ENCODE assay signal across 27 cellular contexts in genomic region chr5:36585696-36586095, GRCh38. TPM values are rescaled to one million over a fixed set of nuclear protein-coding genes. Genes with fewer than 3 reads are reported as not detected.
"Had no signal": no experiment of that assay in that cellular context is flagged by ENCODE, and none has a peak within 500 bp of the region (broad histone marks: within the 10 kb centered on the region; RNA-seq: fewer than 3 reads in every experiment).

No MANE protein-coding gene starts in this region.

- H3K9me3 Mint-ChIP-seq: activated T-helper 2 cell treated with anti-CD3 and anti-CD28 coated beads, Interferon-gamma antibody, Interleukin-2, Interleukin-4, amounts not matched to agents 10 μg/mL and 5 μg/mL and 100 μg/mL, durations not matched to agents 14 hours and 24 hours and 36 hours; natural killer cell treated with Interleukin-12 subunit alpha and Interleukin-12 subunit beta and Interleukin-15 and Interleukin-18, amount 100 ng/mL, for 72 hours; stimulated activated naive B cell treated with anti-CD40 and anti-IgM and Interleukin-4, amounts not matched to agents 10 μg/mL and 1 μg/mL and 100 μg/mL, for 72 hours had no signal

- DNase-seq: activated CD4-positive, alpha-beta T cell treated with anti-CD3 and anti-CD28 coated beads for 36 hours; activated CD4-positive, CD25-positive, alpha-beta regulatory T cell; activated CD8-positive, alpha-beta memory T cell treated with anti-CD3 and anti-CD28 coated beads, Interleukin-2, amount 10 ng/mL, durations not matched to agents 7 days and 5 days; activated CD8-positive, alpha-beta T cell treated with anti-CD3 and anti-CD28 coated beads, Interleukin-2, amount 10 ng/mL, durations not matched to agents 7 days and 5 days; activated naive CD4-positive, alpha-beta T cell; activated T-cell treated with anti-CD3 and anti-CD28 coated beads, Interleukin-2, amount 50 U/mL, for 48 hours; aorta; body of pancreas; cerebellar nuclear complex; colonic mucosa; effector CD8-positive, alpha-beta T cell; left lung; lower lobe of right lung; mesendoderm; mucosa of descending colon; right cardiac atrium; stimulated activated CD4-positive, alpha-beta T cell treated with anti-CD3 and anti-CD28 coated beads, Interleukin-15, amount 100 ng/mL, for 24 hours; stimulated activated CD4-positive, alpha-beta T cell treated with anti-CD3 and anti-CD28 coated beads, Interleukin-2, amount 100 ng/mL, for 24 hours; stimulated activated naive B cell treated with anti-CD40 and anti-IgM and Interleukin-4, amounts not matched to agents 10 μg/mL and 1 μg/mL and 100 μg/mL, for 72 hours; stomach; thyroid gland; upper lobe of left lung had no signal

- H3K4me3 Mint-ChIP-seq: activated CD4-positive, alpha-beta T cell treated with anti-CD3 and anti-CD28 coated beads for 36 hours; activated CD8-positive, alpha-beta memory T cell treated with anti-CD3 and anti-CD28 coated beads, Interleukin-2, amount 10 ng/mL, durations not matched to agents 7 days and 5 days; activated CD8-positive, alpha-beta T cell treated with anti-CD3 and anti-CD28 coated beads, Interleukin-2, amount 10 ng/mL, durations not matched to agents 7 days and 5 days; activated naive CD8-positive, alpha-beta T cell; natural killer cell treated with Interleukin-12 subunit alpha and Interleukin-12 subunit beta and Interleukin-15 and Interleukin-18, amount 100 ng/mL, for 72 hours; stimulated activated naive B cell treated with anti-CD40 and anti-IgM and Interleukin-4, amounts not matched to agents 10 μg/mL and 1 μg/mL and 100 μg/mL, for 72 hours had no signal

- H3K4me1 Mint-ChIP-seq: activated CD4-positive, alpha-beta T cell treated with anti-CD3 and anti-CD28 coated beads for 36 hours; activated CD8-positive, alpha-beta memory T cell treated with anti-CD3 and anti-CD28 coated beads, Interleukin-2, amount 10 ng/mL, durations not matched to agents 7 days and 5 days had no signal

- H3K27me3 ChIP-seq: body of pancreas, colonic mucosa, left lung, stomach, thyroid gland, upper lobe of left lung had no signal

- H3K9me3 ChIP-seq: body of pancreas, colonic mucosa, left lung, lower lobe of right lung, mucosa of descending colon, stomach, thyroid gland, upper lobe of left lung had no signal

- H3K27ac ChIP-seq: body of pancreas, colonic mucosa, left lung, lower lobe of right lung, stomach, thyroid gland, upper lobe of left lung had no signal

- ATAC-seq: activated CD4-positive, alpha-beta T cell treated with anti-CD3 and anti-CD28 coated beads for 36 hours; activated CD8-positive, alpha-beta memory T cell treated with anti-CD3 and anti-CD28 coated beads, Interleukin-2, amount 10 ng/mL, durations not matched to agents 7 days and 5 days; activated CD8-positive, alpha-beta T cell treated with anti-CD3 and anti-CD28 coated beads, Interleukin-2, amount 10 ng/mL, durations not matched to agents 7 days and 5 days; body of pancreas; left lung; lower lobe of right lung; mucosa of descending colon; natural killer cell treated with Interleukin-12 subunit alpha and Interleukin-12 subunit beta and Interleukin-15 and Interleukin-18, amount 100 ng/mL, for 72 hours; right cardiac atrium; stimulated activated naive B cell treated with anti-CD40 and anti-IgM and Interleukin-4, amounts not matched to agents 10 μg/mL and 1 μg/mL and 100 μg/mL, for 72 hours had no signal

- H3K36me3 Mint-ChIP-seq: activated CD8-positive, alpha-beta memory T cell treated with anti-CD3 and anti-CD28 coated beads, Interleukin-2, amount 10 ng/mL, durations not matched to agents 7 days and 5 days; activated naive CD8-positive, alpha-beta T cell; natural killer cell treated with Interleukin-12 subunit alpha and Interleukin-12 subunit beta and Interleukin-15 and Interleukin-18, amount 100 ng/mL, for 72 hours; stimulated activated naive B cell treated with anti-CD40 and anti-IgM and Interleukin-4, amounts not matched to agents 10 μg/mL and 1 μg/mL and 100 μg/mL, for 72 hours had no signal

- H3K27ac Mint-ChIP-seq: activated CD4-positive, alpha-beta T cell treated with anti-CD3 and anti-CD28 coated beads for 36 hours; activated CD8-positive, alpha-beta memory T cell treated with anti-CD3 and anti-CD28 coated beads, Interleukin-2, amount 10 ng/mL, durations not matched to agents 7 days and 5 days; activated CD8-positive, alpha-beta T cell treated with anti-CD3 and anti-CD28 coated beads, Interleukin-2, amount 10 ng/mL, durations not matched to agents 7 days and 5 days; activated naive CD8-positive, alpha-beta T cell; activated T-helper 2 cell treated with anti-CD3 and anti-CD28 coated beads, Interferon-gamma antibody, Interleukin-2, Interleukin-4, amounts not matched to agents 10 μg/mL and 5 μg/mL and 100 μg/mL, durations not matched to agents 14 hours and 24 hours and 36 hours; natural killer cell treated with Interleukin-12 subunit alpha and Interleukin-12 subunit beta and Interleukin-15 and Interleukin-18, amount 100 ng/mL, for 72 hours; stimulated activated naive B cell treated with anti-CD40 and anti-IgM and Interleukin-4, amounts not matched to agents 10 μg/mL and 1 μg/mL and 100 μg/mL, for 72 hours had no signal

RNA-seq across cellular contexts. Expression of gene SLC1A3, which starts 20.7 kb away (rescaled TPM):
- total RNA-seq: activated CD8-positive, alpha-beta memory T cell treated with anti-CD3 and anti-CD28 coated beads, Interleukin-2, amount 10 ng/mL, durations not matched to agents 7 days and 5 days; activated CD8-positive, alpha-beta T cell treated with anti-CD3 and anti-CD28 coated beads, Interleukin-2, amount 10 ng/mL, durations not matched to agents 7 days and 5 days; activated T-helper 2 cell treated with anti-CD3 and anti-CD28 coated beads, Interferon-gamma antibody, Interleukin-2, Interleukin-4, amounts not matched to agents 10 μg/mL and 5 μg/mL and 100 μg/mL, durations not matched to agents 14 hours and 24 hours and 36 hours; dermis microvascular lymphatic vessel endothelial cell; pulmonary artery endothelial cell had no signal
